Comparison of ENCODE assay signal across 8 cellular contexts in the genomic region with DNA sequence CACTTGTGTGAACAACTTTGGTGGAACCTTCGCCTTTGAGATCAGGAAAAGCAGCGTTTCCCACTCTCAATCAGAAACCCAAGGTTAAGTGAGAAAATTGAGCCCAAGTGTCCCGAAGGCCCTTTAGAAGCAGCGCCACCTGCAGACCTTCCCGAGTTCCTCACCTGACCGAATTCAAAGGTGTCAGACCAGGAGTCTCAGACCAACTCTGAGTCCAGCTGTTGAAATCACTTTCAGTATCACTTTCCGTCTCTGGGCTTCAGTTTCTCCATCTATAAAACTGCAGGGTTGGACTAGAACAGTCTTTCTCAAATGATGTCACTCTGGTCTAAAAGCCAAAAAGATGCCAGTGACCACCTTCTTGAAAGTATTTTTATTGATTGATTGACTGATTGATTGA. TPM values are rescaled to one million over a fixed set of nuclear protein-coding genes. Genes with fewer than 3 reads are reported as not detected.
A peak's percentile ranks its signal among the peaks of the same experiment; 100 is the strongest.
DNase-seq lines count a peak whose midpoint lies in the region; ATAC-seq and TF ChIP-seq lines count a peak whose summit lies in the region.

No MANE protein-coding gene starts in this region.

- no peak overlapping the region for H3K4me2 ChIP-seq in GM23338

- peak; percentile 84 for ATAC-seq in GM23338
- ATAC-seq in stimulated activated memory B cell treated with anti-CD40 and anti-IgM and Interleukin-4, amounts not matched to agents 10 μg/mL and 1 μg/mL and 100 μg/mL, for 72 hours = peak; percentile 85

- H3K4me3 ChIP-seq in GM23338 (no peak overlapping the region), cardiac fibroblast (replicated peaks in 1 of 2; ENCODE audit: low read depth in 2 of 2, low read length in 2 of 2) (no peak overlapping the region)

- H3F3A ChIP-seq in GM23338 (replicated peaks; ENCODE audit: low read depth) = no peaks in the 10 kb centered on the region

- no peaks in the 10 kb centered on the region for H3K9me3 Mint-ChIP-seq in GM23338
- no peaks in the 10 kb centered on the region for H3K9me3 Mint-ChIP-seq in stimulated activated memory B cell treated with anti-CD40 and anti-IgM and Interleukin-4, amounts not matched to agents 10 μg/mL and 1 μg/mL and 100 μg/mL, for 72 hours

- H3K79me2 ChIP-seq in GM23338 (replicated peaks; ENCODE audit: insufficient read depth) = no peaks in the 10 kb centered on the region

- no peaks in the 10 kb centered on the region for H4K20me1 ChIP-seq in GM23338 (replicated peaks; ENCODE audit: insufficient read depth)

- no peaks in the 10 kb centered on the region for H3K9me2 ChIP-seq in GM23338 (ENCODE audit: insufficient read depth)

- no peaks in the 10 kb centered on the region for H3K4me1 ChIP-seq in GM23338 (ENCODE audit: insufficient read depth)

- H3K27ac Mint-ChIP-seq in GM23338 = no peak overlapping the region
- H3K27ac Mint-ChIP-seq in stimulated activated memory B cell treated with anti-CD40 and anti-IgM and Interleukin-4, amounts not matched to agents 10 μg/mL and 1 μg/mL and 100 μg/mL, for 72 hours = peak overlapping the region; percentile 87

- H3K36me3 ChIP-seq in GM23338 (ENCODE audit: insufficient read depth) = no peaks in the 10 kb centered on the region

- TF ChIP-seq CTCF in GM23338 (conservative IDR thresholded peaks at IDR 0.05; ENCODE audit: low read depth in 2 of 2) (peak; percentile 82 to 88), cardiac fibroblast (IDR thresholded peaks at IDR 0.05; ENCODE audit: low read depth, low read length) (peak; percentile 20)

- H3K4me1 Mint-ChIP-seq in GM23338 = peaks cover 3% of the 10 kb centered on the region; the same call in 1 of the 3 replicates
- peaks cover 58% of the 10 kb centered on the region for H3K4me1 Mint-ChIP-seq in stimulated activated memory B cell treated with anti-CD40 and anti-IgM and Interleukin-4, amounts not matched to agents 10 μg/mL and 1 μg/mL and 100 μg/mL, for 72 hours

- in situ Hi-C loops in KBM-7 (cut with MboI; ENCODE audit: low pct_unique_long_range_greater_than_20kb, low sequenced_read_pairs) = loop anchor here (25.0 kb wide), 1 partner anchor 553 kb away; no protein-coding TSS in a partner anchor

- peak; percentile 69 for DNase-seq in activated effector memory CD4-positive, alpha-beta T cell treated with anti-CD3 and anti-CD28 coated beads, Interleukin-2, amount 50 U/mL, for 16 hours
- DNase-seq in activated effector memory CD4-positive, alpha-beta T cell treated with Interleukin-2 at 50 U/mL for 16 hours = no peak
- DNase-seq in GM23338 (ENCODE audit: low spot score) (peak; percentile 90), KBM-7 (peak; percentile 35), cardiac fibroblast (ENCODE audit: low read depth in 2 of 2) (peak in 1 of 2 donors; percentile 10), NCI-H1092 (lab: John Stamatoyannopoulos, UW) (no peak), NCI-H2081 treated with DMSO at 0.1 percent for 48 hours (lab: John Stamatoyannopoulos, UW) (no peak)

- peaks cover 3% of the 10 kb centered on the region for H3K27me3 Mint-ChIP-seq in GM23338 (ENCODE audit: insufficient read depth, low read depth, poor library complexity)
- H3K27me3 Mint-ChIP-seq in stimulated activated memory B cell treated with anti-CD40 and anti-IgM and Interleukin-4, amounts not matched to agents 10 μg/mL and 1 μg/mL and 100 μg/mL, for 72 hours = no peaks in the 10 kb centered on the region

- no peaks in the 10 kb centered on the region for H3K36me3 Mint-ChIP-seq in GM23338 (ENCODE audit: low read depth)
- H3K36me3 Mint-ChIP-seq in stimulated activated memory B cell treated with anti-CD40 and anti-IgM and Interleukin-4, amounts not matched to agents 10 μg/mL and 1 μg/mL and 100 μg/mL, for 72 hours = no peaks in the 10 kb centered on the region

- H3K27ac ChIP-seq in GM23338 (ENCODE audit: low read depth) = no peak overlapping the region

- H2AFZ ChIP-seq in GM23338 = no peak overlapping the region

- no peak overlapping the region for H3K4me3 Mint-ChIP-seq in GM23338
- H3K4me3 Mint-ChIP-seq in stimulated activated memory B cell treated with anti-CD40 and anti-IgM and Interleukin-4, amounts not matched to agents 10 μg/mL and 1 μg/mL and 100 μg/mL, for 72 hours = no peak overlapping the region

- H3K27me3 ChIP-seq in GM23338 (ENCODE audit: insufficient read depth) = no peaks in the 10 kb centered on the region

TF ChIP-seq in GM23338, 12 proteins besides CTCF, POLR2A, EP300 and RAD21:
- TF ChIP-seq JUNB (IDR thresholded peaks at IDR 0.05; ENCODE audit: unreplicated experiment) (no peak), CREB1 (CRISPR knock-in tag; IDR thresholded peaks at IDR 0.05; ENCODE audit: low read depth) (no peak)
- TF ChIP-seq, protein P1, sequence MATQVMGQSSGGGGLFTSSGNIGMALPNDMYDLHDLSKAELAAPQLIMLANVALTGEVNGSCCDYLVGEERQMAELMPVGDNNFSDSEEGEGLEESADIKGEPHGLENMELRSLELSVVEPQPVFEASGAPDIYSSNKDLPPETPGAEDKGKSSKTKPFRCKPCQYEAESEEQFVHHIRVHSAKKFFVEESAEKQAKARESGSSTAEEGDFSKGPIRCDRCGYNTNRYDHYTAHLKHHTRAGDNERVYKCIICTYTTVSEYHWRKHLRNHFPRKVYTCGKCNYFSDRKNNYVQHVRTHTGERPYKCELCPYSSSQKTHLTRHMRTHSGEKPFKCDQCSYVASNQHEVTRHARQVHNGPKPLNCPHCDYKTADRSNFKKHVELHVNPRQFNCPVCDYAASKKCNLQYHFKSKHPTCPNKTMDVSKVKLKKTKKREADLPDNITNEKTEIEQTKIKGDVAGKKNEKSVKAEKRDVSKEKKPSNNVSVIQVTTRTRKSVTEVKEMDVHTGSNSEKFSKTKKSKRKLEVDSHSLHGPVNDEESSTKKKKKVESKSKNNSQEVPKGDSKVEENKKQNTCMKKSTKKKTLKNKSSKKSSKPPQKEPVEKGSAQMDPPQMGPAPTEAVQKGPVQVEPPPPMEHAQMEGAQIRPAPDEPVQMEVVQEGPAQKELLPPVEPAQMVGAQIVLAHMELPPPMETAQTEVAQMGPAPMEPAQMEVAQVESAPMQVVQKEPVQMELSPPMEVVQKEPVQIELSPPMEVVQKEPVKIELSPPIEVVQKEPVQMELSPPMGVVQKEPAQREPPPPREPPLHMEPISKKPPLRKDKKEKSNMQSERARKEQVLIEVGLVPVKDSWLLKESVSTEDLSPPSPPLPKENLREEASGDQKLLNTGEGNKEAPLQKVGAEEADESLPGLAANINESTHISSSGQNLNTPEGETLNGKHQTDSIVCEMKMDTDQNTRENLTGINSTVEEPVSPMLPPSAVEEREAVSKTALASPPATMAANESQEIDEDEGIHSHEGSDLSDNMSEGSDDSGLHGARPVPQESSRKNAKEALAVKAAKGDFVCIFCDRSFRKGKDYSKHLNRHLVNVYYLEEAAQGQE (IDR thresholded peaks at IDR 0.05; ENCODE audit: unreplicated experiment) = no peak

RNA-seq across cellular contexts. Expression of a gene that starts 31.7 kb away (rescaled TPM):
- total RNA-seq in GM23338 (2014; rRNA removed; shearing (Covaris generic)) = 120 and 128 TPM in 2 replicates
- 62.4 and 69.0 TPM in 2 replicates for polyA plus RNA-seq in GM23338 (2016; fragmentation: Nextera tagmentation; extraction: Ambion mirVana)

Comparison
In these comparisons a context has a peak if more than half of its experiments do, and no peak if none do; other contexts are left out.
1. DNase-seq: peak in activated effector memory CD4-positive, alpha-beta T cell treated with anti-CD3 and anti-CD28 coated beads, Interleukin-2, amount 50 U/mL, for 16 hours (single experiment), GM23338 (single experiment) and KBM-7 (single experiment); none in activated effector memory CD4-positive, alpha-beta T cell treated with Interleukin-2 at 50 U/mL for 16 hours (single experiment), NCI-H1092 (single experiment) and NCI-H2081 treated with DMSO at 0.1 percent for 48 hours (single experiment).